In genomic region chr10:22625511-22626288, GRCh38 we compare ENCODE assay signal across 12 cellular contexts.
DNase-seq lines count a peak whose midpoint lies in the region; ATAC-seq, FAIRE-seq and TF ChIP-seq lines count a peak whose summit lies in the region.
"Had no signal": no experiment of that assay in that cellular context is flagged by ENCODE, and none has a peak within 500 bp of the region (broad histone marks: within the 10 kb centered on the region; RNA-seq: fewer than 3 reads in every experiment).

No MANE protein-coding gene starts in this region.

- H2BK15ac ChIP-seq in H1 (ENCODE audit: low read length), result no peak overlapping the region

- CTCF ChIA-PET in activated CD4-positive, alpha-beta T cell treated with anti-CD3 and anti-CD28 coated beads, Interleukin-2, amount 10 ng/mL, durations not matched to agents 7 days and 5 days (lab: Charles Lee), result interaction anchor here (1.1 to 1.2 kb wide), 2 partner anchors 10 to 43 kb away, joined by 3 read pairs; no protein-coding TSS in a partner anchor
- CTCF ChIA-PET in H1 (lab: Charles Lee; ENCODE audit: partially characterized antibody), result interaction anchor here (0.7 to 1.8 kb wide), 5 partner anchors 8 to 180 kb away, joined by 3 to 5 read pairs (median 3); no protein-coding TSS in a partner anchor

- H3K27ac ChIP-seq in H1 (ENCODE audit: low read depth, low read length), result no peak overlapping the region
- H3K27ac ChIP-seq in spleen, result peak overlapping the region; percentile 5 to 89 (median 81)

- H2AFZ ChIP-seq in H1 (ENCODE audit: low read length), result no peak overlapping the region

- H2BK20ac ChIP-seq in H1 (ENCODE audit: low read length), result 0 out of 2 replicates have a peak overlapping the region, but pooled peaks have one; percentile 56

- H3K9me3 ChIP-seq in H1 (ENCODE audit: insufficient read depth in 2 of 2, low read depth in 1 of 2, low read length in 1 of 2), result no peaks in the 10 kb centered on the region
- no peaks in the 10 kb centered on the region for H3K9me3 ChIP-seq in spleen
- H3K9me3 ChIP-seq: heart right ventricle had no signal

- ATAC-seq in GM19023 (IDR thresholded peaks at IDR 0.05; ENCODE audit: unreplicated experiment), result no peak

- H3K4me3 ChIP-seq in H1 (ENCODE audit: extremely low read depth in 1 of 4, insufficient read depth in 2 of 4, low read depth in 3 of 4, low read length in 4 of 4) (no peak overlapping the region), spleen (no peak overlapping the region)
- H3K4me3 ChIP-seq: heart right ventricle had no signal

- no peak overlapping the region for H4K91ac ChIP-seq in H1 (replicated peaks; ENCODE audit: insufficient read length, low read length)

- POLR2A ChIA-PET in activated CD4-positive, alpha-beta T cell treated with anti-CD3 and anti-CD28 coated beads, Interleukin-2, amount 10 ng/mL, durations not matched to agents 7 days and 5 days (lab: Charles Lee), result no interaction called here
- POLR2A ChIA-PET in H1 (lab: Charles Lee; ENCODE audit: partially characterized antibody), result no interaction called here

- no peak for TF ChIP-seq EP300 in H1 (IDR thresholded peaks at IDR 0.05; ENCODE audit: borderline replicate concordance in 1 of 2, low read depth in 2 of 2, low read length in 2 of 2)

- no peak overlapping the region for H3K4me3 Mint-ChIP-seq in activated CD4-positive, alpha-beta T cell treated with anti-CD3 and anti-CD28 coated beads, Interleukin-2, amount 10 ng/mL, durations not matched to agents 7 days and 5 days
- H3K4me3 Mint-ChIP-seq: dendritic cell treated with granulocyte-macrophage colony-stimulating factor and Interleukin-4, amounts not matched to agents 40 ng/mL and 50 ng/mL, for 4 days; neural crest cell had no signal

- in situ Hi-C loops in SK-MEL-5 (cut with HindIII; ENCODE audit: low pct_unique_long_range_greater_than_20kb, low sequenced_read_pairs), result no loop called here

- no peak for FAIRE-seq in H1 (lab: Jason Lieb, UNC)

- H3K9me3 Mint-ChIP-seq in activated CD4-positive, alpha-beta T cell treated with anti-CD3 and anti-CD28 coated beads, Interleukin-2, amount 10 ng/mL, durations not matched to agents 7 days and 5 days, result no peaks in the 10 kb centered on the region
- H3K9me3 Mint-ChIP-seq: dendritic cell treated with granulocyte-macrophage colony-stimulating factor and Interleukin-4, amounts not matched to agents 40 ng/mL and 50 ng/mL, for 4 days; neural crest cell had no signal

- no peak overlapping the region for H2AK5ac ChIP-seq in H1 (ENCODE audit: low read depth, low read length)

- H2BK12ac ChIP-seq in H1 (ENCODE audit: low read depth, low read length), result peak overlapping the region; percentile 54; the same call in 1 of the 2 replicates

- peaks cover 0 to 100% of the 10 kb centered on the region in 2 experiments; a peak in 3 of 4 replicates for H3K79me2 ChIP-seq in H1 (ENCODE audit: control insufficient read depth in 1 of 2, insufficient read depth in 2 of 2, low read length in 2 of 2)

- no peaks in the 10 kb centered on the region for H3K27me3 Mint-ChIP-seq in activated CD4-positive, alpha-beta T cell treated with anti-CD3 and anti-CD28 coated beads, Interleukin-2, amount 10 ng/mL, durations not matched to agents 7 days and 5 days
- H3K27me3 Mint-ChIP-seq: dendritic cell treated with granulocyte-macrophage colony-stimulating factor and Interleukin-4, amounts not matched to agents 40 ng/mL and 50 ng/mL, for 4 days had no signal

- H3K4me1 Mint-ChIP-seq in activated CD4-positive, alpha-beta T cell treated with anti-CD3 and anti-CD28 coated beads, Interleukin-2, amount 10 ng/mL, durations not matched to agents 7 days and 5 days, result peaks cover 92% of the 10 kb centered on the region

- no peaks in the 10 kb centered on the region for H3K23me2 ChIP-seq in H1 (ENCODE audit: low read depth, low read length)

- no peak overlapping the region for H3K14ac ChIP-seq in H1 (ENCODE audit: insufficient read length)

- H4K5ac ChIP-seq in H1 (ENCODE audit: insufficient read length, low read depth, low read length), result no peak overlapping the region

- H3K79me1 ChIP-seq in H1 (ENCODE audit: low read depth, low read length), result peaks cover 12% of the 10 kb centered on the region

- H4K20me1 ChIP-seq in H1 (replicated peaks in 1 of 2; ENCODE audit: control insufficient read depth in 1 of 2, insufficient read depth in 2 of 2, low read length in 2 of 2), result no peaks in the 10 kb centered on the region

- 47% methylated on average over 9 of the region's 9 CpGs; no CpG with 5 or more reads in 1 of the 2 experiments for WGBS in H1 (ENCODE audit: extremely low coverage in 1 of 2, insufficient coverage in 1 of 2, insufficient read length in 1 of 2, insufficient replicate concordance in 2 of 2, low coverage in 1 of 2, low lambda C conversion rate in 2 of 2, missing lambda C conversion rate in 1 of 2), 2 experiments
- WGBS in spleen, 5 donors, result 71 to 81% (median 73%) methylated on average over 9 of the region's 9 CpGs

- no peak overlapping the region for H3K18ac ChIP-seq in H1 (ENCODE audit: extremely low read depth, low read length)

- H3K4me1 ChIP-seq in H1 (replicated peaks in 1 of 4; ENCODE audit: control insufficient read depth in 3 of 4, insufficient read depth in 4 of 4, low read length in 3 of 4), result peaks cover 10 to 22% (median 14%) of the 10 kb centered on the region in 4 experiments
- H3K4me1 ChIP-seq in spleen, result peaks cover 66 to 100% (median 97%) of the 10 kb centered on the region in 6 donors

- H3K9ac ChIP-seq in H1 (replicated peaks in 1 of 4; ENCODE audit: extremely low read depth in 1 of 4, low read depth in 3 of 4, low read length in 3 of 4), result no peak overlapping the region

- intact Hi-C loops in spleen (cut with DNase I; ENCODE audit: low total_unique reads), result no loop called here

- no peak for TF ChIP-seq CTCF in H1 (IDR thresholded peaks at IDR 0.05; ENCODE audit: control extremely low read depth in 1 of 3, insufficient read depth in 1 of 3, low read depth in 1 of 3, low read length in 3 of 3)
- TF ChIP-seq CTCF in spleen (IDR thresholded peaks at IDR 0.05 in 8 of 11, conservative IDR thresholded peaks at IDR 0.05 in 3 of 11), result no peak

- no peaks in the 10 kb centered on the region for H3K27me3 ChIP-seq in H1 (replicated peaks in 1 of 4; ENCODE audit: control insufficient read depth in 3 of 4, extremely low read depth in 1 of 4, insufficient read depth in 3 of 4, low read length in 3 of 4)
- no peaks in the 10 kb centered on the region for H3K27me3 ChIP-seq in spleen (replicated peaks in 1 of 7)
- H3K27me3 ChIP-seq: heart right ventricle had no signal

- no peak overlapping the region for H3K56ac ChIP-seq in H1 (replicated peaks; ENCODE audit: insufficient read length, low read depth, low read length)

- H3K36me3 ChIP-seq in H1 (ENCODE audit: control insufficient read depth in 2 of 4, insufficient read depth in 4 of 4, low read length in 3 of 4) (no peaks in the 10 kb centered on the region), spleen (no peaks in the 10 kb centered on the region)
- H3K36me3 ChIP-seq: heart right ventricle had no signal

- TF ChIP-seq RAD21 in H1 (IDR thresholded peaks at IDR 0.05 in 1 of 2, conservative IDR thresholded peaks at IDR 0.05 in 1 of 2; ENCODE audit: low read depth in 2 of 2, low read length in 2 of 2), result no peak

- H3K27ac Mint-ChIP-seq in activated CD4-positive, alpha-beta T cell treated with anti-CD3 and anti-CD28 coated beads, Interleukin-2, amount 10 ng/mL, durations not matched to agents 7 days and 5 days, result peak overlapping the region; percentile 39
- H3K27ac Mint-ChIP-seq: dendritic cell treated with granulocyte-macrophage colony-stimulating factor and Interleukin-4, amounts not matched to agents 40 ng/mL and 50 ng/mL, for 4 days had no signal

- peak overlapping the region; percentile 76; the same call in 1 of the 2 replicates for H2BK5ac ChIP-seq in H1 (ENCODE audit: low read depth, low read length)

- H4K8ac ChIP-seq in H1 (ENCODE audit: extremely low read depth, insufficient read depth, low read length), result no peak overlapping the region

- no peak overlapping the region for H3K23ac ChIP-seq in H1 (ENCODE audit: insufficient read length)

- H3K36me3 Mint-ChIP-seq in activated CD4-positive, alpha-beta T cell treated with anti-CD3 and anti-CD28 coated beads, Interleukin-2, amount 10 ng/mL, durations not matched to agents 7 days and 5 days (ENCODE audit: low read depth), result peaks cover 21% of the 10 kb centered on the region

- no peak for DNase-seq in activated CD4-positive, alpha-beta T cell treated with anti-CD3 and anti-CD28 coated beads, Interleukin-2, amount 10 ng/mL, durations not matched to agents 7 days and 5 days
- DNase-seq in activated CD4-positive, alpha-beta T cell treated with anti-CD3 and anti-CD28 coated beads, Interleukin-2, amount 50 U/mL, for 1 hour, result no peak
- DNase-seq in SK-MEL-5 (ENCODE audit: low read depth, low spot score) (peak; percentile 43), H1 (ENCODE audit: low read depth in 1 of 2, low spot score in 2 of 2) (no peak), spleen (no peak), inferior parietal cortex (ENCODE audit: extremely low spot score) (no peak), SHP77 (lab: John Stamatoyannopoulos, UW) (no peak)
- DNase-seq: heart right ventricle, NCI-H2081 had no signal

- 0 out of 4 replicates have a peak overlapping the region, but pooled peaks of 1 of the 2 experiments have one; percentile 13 for H3K4me2 ChIP-seq in H1 (ENCODE audit: insufficient read depth in 1 of 2, low read depth in 2 of 2, low read length in 2 of 2)

- H3K4ac ChIP-seq in H1 (replicated peaks; ENCODE audit: insufficient read length, low read depth, low read length), result no peak overlapping the region

- H2BK120ac ChIP-seq in H1 (replicated peaks; ENCODE audit: low read depth, low read length), result no peak overlapping the region

- TF ChIP-seq POLR2A in H1 (IDR thresholded peaks at IDR 0.05; ENCODE audit: control extremely low read depth in 1 of 2, low read depth in 2 of 2, low read length in 2 of 2) (no peak), spleen (IDR thresholded peaks at IDR 0.05) (no peak)

TF ChIP-seq in H1, 55 proteins besides CTCF, POLR2A, EP300 and RAD21:
- TF ChIP-seq EGR1 (IDR thresholded peaks at IDR 0.05; ENCODE audit: borderline replicate concordance, low read depth, low read length) (no peak), TEAD4 (IDR thresholded peaks at IDR 0.05; ENCODE audit: low read depth, low read length) (peak; percentile 62; the same call in 1 of the 2 replicates)
